In the genomic region with DNA sequence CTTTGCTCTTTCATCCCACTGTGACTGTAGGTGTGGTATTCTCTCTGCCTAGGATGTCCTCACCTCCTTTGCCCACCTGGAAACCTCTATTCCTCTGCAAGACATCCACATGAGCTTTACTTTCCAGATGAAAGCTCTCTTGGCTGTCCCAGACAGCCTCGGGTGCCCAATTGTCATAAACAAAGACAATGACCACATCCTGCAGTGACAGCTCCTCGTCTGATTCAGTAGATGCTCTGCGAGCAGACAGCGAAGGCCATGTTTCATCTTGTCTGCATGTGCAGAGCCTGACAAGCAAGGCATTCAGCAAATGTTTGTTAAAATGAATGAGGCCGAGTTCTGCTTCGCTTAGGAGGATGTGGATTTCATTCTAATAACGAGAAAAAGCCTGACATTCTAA, we compare ENCODE assay signal across 23 cellular contexts.
A peak's percentile ranks its signal among the peaks of the same experiment; 100 is the strongest.
DNase-seq lines count a peak whose midpoint lies in the region; ATAC-seq, FAIRE-seq and TF ChIP-seq lines count a peak whose summit lies in the region.
"Had no signal": no experiment of that assay in that cellular context is flagged by ENCODE, and none has a peak within 500 bp of the region (broad histone marks: within the 10 kb centered on the region; RNA-seq: fewer than 3 reads in every experiment).

No MANE protein-coding gene starts in this region.

- POLR2A ChIA-PET in activated CD8-positive, alpha-beta T cell treated with anti-CD3 and anti-CD28 coated beads, Interleukin-2, amount 10 ng/mL, durations not matched to agents 7 days and 5 days (lab: Charles Lee), result no interaction called here
- POLR2A ChIA-PET in activated CD8-positive, alpha-beta T cell treated with anti-CD3 and anti-CD28 coated beads for 36 hours (lab: Charles Lee), result no interaction called here
- POLR2A ChIA-PET in K562 (lab: Yijun Ruan, JAX), result interaction anchor here (0.7 kb wide), 1 partner anchor 10 kb away, joined by 4 read pairs; no protein-coding TSS in a partner anchor

- H3K36me3 ChIP-seq in K562 (ENCODE audit: control insufficient read depth, insufficient read depth, low read length) (no peaks in the 10 kb centered on the region), mesenchymal stem cell (ENCODE audit: control insufficient read depth in 1 of 2, insufficient read depth in 2 of 2, low read depth in 1 of 2, low read length in 2 of 2) (no peaks in the 10 kb centered on the region)
- H3K36me3 ChIP-seq: Peyer's patch had no signal

- H3K4me2 ChIP-seq in K562 (ENCODE audit: insufficient read depth, low read length) (no peak overlapping the region), mesenchymal stem cell (ENCODE audit: low read length, poor library complexity, severe bottlenecking) (no peak overlapping the region)

- in situ Hi-C loops in K562 (cut with MboI), result no loop called here

- TF ChIP-seq POLR2A in K562 (conservative IDR thresholded peaks at IDR 0.05), result no peak

- H3K9me1 ChIP-seq in K562 (ENCODE audit: control insufficient read depth, insufficient read depth, low read length), result no peaks in the 10 kb centered on the region

- no peak for TF ChIP-seq EP300 in K562 (IDR thresholded peaks at IDR 0.05; ENCODE audit: low read length)

- TF ChIP-seq RAD21 in K562 (CRISPR knock-in tag; conservative IDR thresholded peaks at IDR 0.05 in 1 of 2, IDR thresholded peaks at IDR 0.05 in 1 of 2), result no peak

- H3K79me2 ChIP-seq in K562 (ENCODE audit: control insufficient read depth, insufficient read depth, low read length), result no peaks in the 10 kb centered on the region

- no peak overlapping the region for H4K8ac ChIP-seq in mesenchymal stem cell (ENCODE audit: low read length)

- no peak for TF ChIP-seq CTCF in activated CD8-positive, alpha-beta T cell treated with anti-CD3 and anti-CD28 coated beads for 36 hours (IDR thresholded peaks at IDR 0.05)
- TF ChIP-seq CTCF in K562 (IDR thresholded peaks at IDR 0.05 in 2 of 3, conservative IDR thresholded peaks at IDR 0.05 in 1 of 3; ENCODE audit: insufficient read depth in 2 of 3, low read depth in 1 of 3, low read length in 3 of 3), result no peak

- no peak overlapping the region for H2AK5ac ChIP-seq in mesenchymal stem cell (ENCODE audit: low read length, severe bottlenecking)

- no peak overlapping the region for H2BK15ac ChIP-seq in mesenchymal stem cell (ENCODE audit: low read depth, poor library complexity, severe bottlenecking)

- no peaks in the 10 kb centered on the region for H3K9me3 Mint-ChIP-seq in activated CD8-positive, alpha-beta T cell treated with anti-CD3 and anti-CD28 coated beads, Interleukin-2, amount 10 ng/mL, durations not matched to agents 7 days and 5 days (ENCODE audit: insufficient read depth)
- H3K9me3 Mint-ChIP-seq in activated CD8-positive, alpha-beta T cell treated with anti-CD3 and anti-CD28 coated beads for 36 hours, result no peaks in the 10 kb centered on the region
- no peaks in the 10 kb centered on the region for H3K9me3 Mint-ChIP-seq in activated naive CD4-positive, alpha-beta T cell treated with anti-CD3 and anti-CD28 coated beads, Interleukin-2, amount 50 U/mL, for 72 hours

- intact Hi-C loops in activated CD8-positive, alpha-beta T cell treated with anti-CD3 and anti-CD28 coated beads for 36 hours (cut with micrococcal nuclease), result no loop called here
- intact Hi-C loops in K562 (cut with micrococcal nuclease) (no loop called here), cardiac septum (cut with DNase I) (no loop called here)

- H3K27me3 Mint-ChIP-seq in activated CD8-positive, alpha-beta T cell treated with anti-CD3 and anti-CD28 coated beads, Interleukin-2, amount 10 ng/mL, durations not matched to agents 7 days and 5 days (ENCODE audit: low read depth), result peaks cover 4% of the 10 kb centered on the region
- peaks cover 2% of the 10 kb centered on the region for H3K27me3 Mint-ChIP-seq in activated CD8-positive, alpha-beta T cell treated with anti-CD3 and anti-CD28 coated beads for 36 hours

- H3K79me1 ChIP-seq in mesenchymal stem cell (replicated peaks; ENCODE audit: low read length, poor library complexity, severe bottlenecking), result no peaks in the 10 kb centered on the region

- no peak overlapping the region for H3K9ac ChIP-seq in K562 (ENCODE audit: insufficient read depth in 1 of 2, low read depth in 2 of 2, low read length in 2 of 2)
- no peak overlapping the region for H3K9ac ChIP-seq in mesenchymal stem cell (ENCODE audit: low read length)

- no peaks in the 10 kb centered on the region for H3K9me3 ChIP-seq in K562 (replicated peaks; ENCODE audit: control insufficient read depth, insufficient read depth, low read depth, low read length)
- no peaks in the 10 kb centered on the region for H3K9me3 ChIP-seq in mesenchymal stem cell (ENCODE audit: control insufficient read depth, low read length)
- H3K9me3 ChIP-seq: Peyer's patch had no signal

- H3K4me1 ChIP-seq in K562 (replicated peaks in 1 of 2; ENCODE audit: control insufficient read depth in 2 of 2, insufficient read depth in 2 of 2, low read length in 2 of 2) (peaks cover 0 to 6% of the 10 kb centered on the region in 2 experiments; a peak in 3 of 5 replicates), mesenchymal stem cell (ENCODE audit: control insufficient read depth, insufficient read depth, low read depth, low read length) (no peaks in the 10 kb centered on the region)
- H3K4me1 ChIP-seq: Peyer's patch had no signal

- no peak overlapping the region for H3K4me3 Mint-ChIP-seq in activated CD8-positive, alpha-beta T cell treated with anti-CD3 and anti-CD28 coated beads, Interleukin-2, amount 10 ng/mL, durations not matched to agents 7 days and 5 days
- no peak overlapping the region for H3K4me3 Mint-ChIP-seq in activated CD8-positive, alpha-beta T cell treated with anti-CD3 and anti-CD28 coated beads for 36 hours
- H3K4me3 Mint-ChIP-seq: B cell had no signal

- H2BK5ac ChIP-seq in mesenchymal stem cell (ENCODE audit: low read depth, low read length, poor library complexity, severe bottlenecking), result no peak overlapping the region

- peak overlapping the region in 1 of 2 experiments; percentile 16 for H3K18ac ChIP-seq in mesenchymal stem cell (ENCODE audit: low read depth in 1 of 2, low read length in 2 of 2)

- no peak overlapping the region for H3K14ac ChIP-seq in mesenchymal stem cell (ENCODE audit: low read length in 2 of 2)

- no peak overlapping the region for H3K27ac ChIP-seq in K562 (ENCODE audit: extremely low read depth, low read depth, low read length)
- H3K27ac ChIP-seq in mesenchymal stem cell (ENCODE audit: low read length, poor library complexity, severe bottlenecking), result no peak overlapping the region
- H3K27ac ChIP-seq: 22Rv1, Peyer's patch had no signal

- FAIRE-seq in K562 (lab: Jason Lieb, UNC), result no peak
- FAIRE-seq: H1, HTR-8/SVneo had no signal

- no peak overlapping the region for H3K23ac ChIP-seq in mesenchymal stem cell (ENCODE audit: low read length in 2 of 2)

- H2BK12ac ChIP-seq in mesenchymal stem cell (ENCODE audit: low read length in 2 of 2), result peak overlapping the region; percentile 6 to 18

- ATAC-seq in activated CD8-positive, alpha-beta T cell treated with anti-CD3 and anti-CD28 coated beads, Interleukin-2, amount 10 ng/mL, durations not matched to agents 7 days and 5 days, result no peak
- ATAC-seq in activated CD8-positive, alpha-beta T cell treated with anti-CD3 and anti-CD28 coated beads for 36 hours, result no peak
- ATAC-seq in K562 (no peak), GM21526 (IDR thresholded peaks at IDR 0.05; ENCODE audit: low FRiP score, unreplicated experiment) (no peak)
- no peak for ATAC-seq in activated naive CD4-positive, alpha-beta T cell treated with anti-CD3 and anti-CD28 coated beads, Interleukin-2, amount 50 U/mL, for 72 hours
- ATAC-seq: SK-N-SH treated with all-trans-retinoic acid at 6 μM for 48 hours had no signal

- H3K4me1 Mint-ChIP-seq in activated CD8-positive, alpha-beta T cell treated with anti-CD3 and anti-CD28 coated beads, Interleukin-2, amount 10 ng/mL, durations not matched to agents 7 days and 5 days (ENCODE audit: low read depth), result peaks cover 1% of the 10 kb centered on the region
- no peaks in the 10 kb centered on the region for H3K4me1 Mint-ChIP-seq in activated CD8-positive, alpha-beta T cell treated with anti-CD3 and anti-CD28 coated beads for 36 hours (ENCODE audit: low read depth)

- no peak overlapping the region for H3K27ac Mint-ChIP-seq in activated CD8-positive, alpha-beta T cell treated with anti-CD3 and anti-CD28 coated beads, Interleukin-2, amount 10 ng/mL, durations not matched to agents 7 days and 5 days
- no peak overlapping the region for H3K27ac Mint-ChIP-seq in activated CD8-positive, alpha-beta T cell treated with anti-CD3 and anti-CD28 coated beads for 36 hours
- H3K27ac Mint-ChIP-seq in activated naive CD4-positive, alpha-beta T cell treated with anti-CD3 and anti-CD28 coated beads, Interleukin-2, amount 50 U/mL, for 72 hours, result no peak overlapping the region
- H3K27ac Mint-ChIP-seq: B cell had no signal

- H3K4ac ChIP-seq in mesenchymal stem cell (ENCODE audit: low read depth in 1 of 2, low read length in 2 of 2), result no peak overlapping the region

- peak; percentile 22 for DNase-seq in activated CD8-positive, alpha-beta T cell treated with anti-CD3 and anti-CD28 coated beads, Interleukin-2, amount 10 ng/mL, durations not matched to agents 7 days and 5 days
- DNase-seq in activated CD8-positive, alpha-beta T cell treated with anti-CD3 and anti-CD28 coated beads for 36 hours, result no peak
- no peak for DNase-seq in K562 (ENCODE audit: extremely low read depth in 1 of 4, low spot score in 3 of 4)
- DNase-seq in mesenchymal stem cell, result peak; percentile 12
- DNase-seq in activated naive CD4-positive, alpha-beta T cell treated with anti-CD3 and anti-CD28 coated beads, Interleukin-2, amount 50 U/mL, for 72 hours (ENCODE audit: low spot score in 2 of 2), result no peak
- no peak for DNase-seq in NCI-H1930 (lab: John Stamatoyannopoulos, UW)
- DNase-seq in cardiac septum (ENCODE audit: low spot score), result no peak
- DNase-seq: Calu3, DMS153, HCEC 1CT, KG1, MM.1S, NCI-H2081, NCI-H2227 treated with DMSO at 0.1 percent for 48 hours, NCI-H526 treated with DMSO at 0.1 percent for 48 hours, OCI-M1, Peyer's patch had no signal

- H2AFZ ChIP-seq in K562 (ENCODE audit: low read depth, low read length) (peak overlapping the region; percentile 75), mesenchymal stem cell (ENCODE audit: low read depth, low read length) (no peak overlapping the region)

- H3K4me3 ChIP-seq in K562 (no peak overlapping the region), mesenchymal stem cell (ENCODE audit: insufficient read depth in 1 of 2, low read depth in 1 of 2, low read length in 2 of 2) (no peak overlapping the region)
- H3K4me3 ChIP-seq: Peyer's patch had no signal

- peaks cover 0 to 6% of the 10 kb centered on the region in 2 experiments; a peak in 2 of 5 replicates for H3K27me3 ChIP-seq in K562 (ENCODE audit: control insufficient read depth in 2 of 2, insufficient read depth in 2 of 2, low read length in 2 of 2)
- H3K27me3 ChIP-seq in mesenchymal stem cell (ENCODE audit: control insufficient read depth in 1 of 2, insufficient read depth in 1 of 2, low read length in 2 of 2), result no peaks in the 10 kb centered on the region
- H3K27me3 ChIP-seq: Peyer's patch had no signal

- H4K91ac ChIP-seq in mesenchymal stem cell (ENCODE audit: low read length), result no peak overlapping the region

- BruUV-seq in K562 (replicated peaks; lab: Mats Ljungman, UMichigan), result no TSS peak

- 53% methylated on average over 7 of the region's 7 CpGs for WGBS in K562 (ENCODE audit: insufficient coverage, low coverage, missing lambda C conversion rate)
- WGBS in mesenchymal stem cell, result 68% methylated on average over 7 of the region's 7 CpGs

- H2BK120ac ChIP-seq in mesenchymal stem cell (ENCODE audit: low read depth, low read length), result no peak overlapping the region

- H3K36me3 Mint-ChIP-seq in activated CD8-positive, alpha-beta T cell treated with anti-CD3 and anti-CD28 coated beads, Interleukin-2, amount 10 ng/mL, durations not matched to agents 7 days and 5 days (ENCODE audit: low read depth), result no peaks in the 10 kb centered on the region
- no peaks in the 10 kb centered on the region for H3K36me3 Mint-ChIP-seq in activated CD8-positive, alpha-beta T cell treated with anti-CD3 and anti-CD28 coated beads for 36 hours (ENCODE audit: low read depth)
- H3K36me3 Mint-ChIP-seq in activated naive CD4-positive, alpha-beta T cell treated with anti-CD3 and anti-CD28 coated beads, Interleukin-2, amount 50 U/mL, for 72 hours, result no peaks in the 10 kb centered on the region

- CTCF ChIA-PET in activated CD8-positive, alpha-beta T cell treated with anti-CD3 and anti-CD28 coated beads, Interleukin-2, amount 10 ng/mL, durations not matched to agents 7 days and 5 days (lab: Charles Lee), result interaction anchor here (1.1 kb wide), 1 partner anchor 160 kb away, joined by 4 read pairs; no protein-coding TSS in a partner anchor
- CTCF ChIA-PET in activated CD8-positive, alpha-beta T cell treated with anti-CD3 and anti-CD28 coated beads for 36 hours (lab: Charles Lee), result no interaction called here
- CTCF ChIA-PET in K562 (lab: Yijun Ruan, JAX; ENCODE audit: low intra/inter-chr PET ratio), result no interaction called here

- H4K20me1 ChIP-seq in K562 (replicated peaks; ENCODE audit: control insufficient read depth, insufficient read depth, low read length), result no peaks in the 10 kb centered on the region

Comparison
In these comparisons a context has a peak if more than half of its experiments do, and no peak if none do; other contexts are left out.
1. DNase-seq: peak in activated CD8-positive, alpha-beta T cell treated with anti-CD3 and anti-CD28 coated beads, Interleukin-2, amount 10 ng/mL, durations not matched to agents 7 days and 5 days (single experiment) and mesenchymal stem cell (single experiment); none in activated CD8-positive, alpha-beta T cell treated with anti-CD3 and anti-CD28 coated beads for 36 hours (single experiment), K562 (0 of 4), activated naive CD4-positive, alpha-beta T cell treated with anti-CD3 and anti-CD28 coated beads, Interleukin-2, amount 50 U/mL, for 72 hours (0 of 2), NCI-H1930 (0 of 2) and cardiac septum (single experiment).